34 cellular contexts compared by ENCODE assay signal in the genomic region with DNA sequence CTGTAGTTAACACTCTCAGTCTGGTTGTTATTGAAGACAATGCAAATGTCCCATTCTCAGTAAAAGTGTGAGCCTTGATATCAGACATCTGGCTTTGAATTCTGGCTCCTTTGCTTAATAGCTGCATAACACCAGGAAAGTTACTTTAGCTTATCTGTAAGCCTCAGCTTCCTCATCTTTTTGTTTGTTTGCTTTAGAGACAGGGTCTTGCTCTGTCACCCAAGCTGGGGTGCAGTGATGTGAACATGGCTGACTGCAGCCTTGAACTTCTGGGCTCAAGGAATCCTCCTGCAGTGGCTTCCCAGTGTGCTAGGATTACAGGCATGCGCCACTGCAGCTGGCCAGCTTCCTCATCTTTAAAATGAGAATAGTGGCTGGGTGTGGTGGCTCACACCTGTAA.
"Had no signal": no experiment of that assay in that cellular context is flagged by ENCODE, and none has a peak within 500 bp of the region (broad histone marks: within the 10 kb centered on the region; RNA-seq: fewer than 3 reads in every experiment).

No MANE protein-coding gene starts in this region.

- ATAC-seq: activated CD4-positive, alpha-beta T cell treated with anti-CD3 and anti-CD28 coated beads for 36 hours; activated CD8-positive, alpha-beta memory T cell treated with anti-CD3 and anti-CD28 coated beads, Interleukin-2, amount 10 ng/mL, durations not matched to agents 7 days and 5 days; activated CD8-positive, alpha-beta T cell treated with anti-CD3 and anti-CD28 coated beads, Interleukin-2, amount 10 ng/mL, durations not matched to agents 7 days and 5 days; activated naive CD4-positive, alpha-beta T cell treated with anti-CD3 and anti-CD28 coated beads, Interleukin-2, amount 50 U/mL, for 72 hours; foreskin keratinocyte; gastrocnemius medialis; heart right ventricle; T-cell had no signal

- DNase-seq: activated CD4-positive, alpha-beta memory T cell treated with anti-CD3 and anti-CD28 coated beads for 36 hours; activated CD4-positive, alpha-beta T cell treated with anti-CD3 and anti-CD28 coated beads for 36 hours; activated CD4-positive, alpha-beta T cell treated with anti-CD3 and anti-CD28 coated beads, Interleukin-2, amount 10 ng/mL, durations not matched to agents 24 days and 14 days; activated CD4-positive, CD25-positive, alpha-beta regulatory T cell; activated CD4-positive, CD25-positive, alpha-beta regulatory T cell treated with anti-CD3 and anti-CD28 coated beads, Interleukin-2, amount 50 U/mL, for 72 hours; activated CD8-positive, alpha-beta memory T cell treated with anti-CD3 and anti-CD28 coated beads, Interleukin-2, amount 10 ng/mL, durations not matched to agents 7 days and 5 days; activated CD8-positive, alpha-beta memory T cell treated with anti-CD3 and anti-CD28 coated beads, Interleukin-2, amount 50 U/mL, for 4 hours; activated CD8-positive, alpha-beta T cell treated with anti-CD3 and anti-CD28 coated beads, Interleukin-2, amount 10 ng/mL, durations not matched to agents 7 days and 5 days; activated gamma-delta T cell; activated naive CD4-positive, alpha-beta T cell; activated naive CD4-positive, alpha-beta T cell treated with anti-CD3 and anti-CD28 coated beads, Interleukin-2, amount 10 ng/mL, durations not matched to agents 7 days and 5 days; activated naive CD8-positive, alpha-beta T cell treated with anti-CD3 and anti-CD28 coated beads, Interleukin-2, amount 10 ng/mL, durations not matched to agents 7 days and 5 days; activated T-cell treated with anti-CD3 and anti-CD28 coated beads, Interleukin-2, amount 50 U/mL, for 1 hour; activated T-cell treated with anti-CD3 and anti-CD28 coated beads, Interleukin-2, amount 50 U/mL, for 48 hours; central memory CD4-positive, alpha-beta T cell; cerebellar nuclear complex; dorsolateral prefrontal cortex; effector memory CD4-positive, alpha-beta T cell; foreskin keratinocyte; gastrocnemius medialis; heart right ventricle; T-cell; T1000 had no signal

- H3K27ac Mint-ChIP-seq: activated CD4-positive, alpha-beta memory T cell treated with anti-CD3 and anti-CD28 coated beads for 36 hours; activated CD4-positive, alpha-beta T cell treated with anti-CD3 and anti-CD28 coated beads for 36 hours; activated CD4-positive, alpha-beta T cell treated with anti-CD3 and anti-CD28 coated beads, Interleukin-2, amount 10 ng/mL, durations not matched to agents 24 days and 14 days; activated CD8-positive, alpha-beta memory T cell treated with anti-CD3 and anti-CD28 coated beads, Interleukin-2, amount 10 ng/mL, durations not matched to agents 7 days and 5 days; activated CD8-positive, alpha-beta T cell treated with anti-CD3 and anti-CD28 coated beads, Interleukin-2, amount 10 ng/mL, durations not matched to agents 7 days and 5 days; activated naive CD4-positive, alpha-beta T cell treated with anti-CD3 and anti-CD28 coated beads, Interleukin-2, amount 10 ng/mL, durations not matched to agents 7 days and 5 days; activated naive CD4-positive, alpha-beta T cell treated with anti-CD3 and anti-CD28 coated beads, Interleukin-2, amount 50 U/mL, for 72 hours; activated naive CD8-positive, alpha-beta T cell treated with anti-CD3 and anti-CD28 coated beads, Interleukin-2, amount 10 ng/mL, durations not matched to agents 7 days and 5 days; brain; dendritic cell treated with granulocyte-macrophage colony-stimulating factor and Interleukin-4, amounts not matched to agents 40 ng/mL and 50 ng/mL, for 4 days; T-cell; T-helper 1 cell treated with Interleukin-12 subunit alpha and Interleukin-12 subunit beta and Interleukin-4 antibody, amounts not matched to agents 30 μg/mL and 1 μg/mL, for 36 hours; T-helper 2 cell treated with Interferon-gamma antibody and Interleukin-4, amounts not matched to agents 5 μg/mL and 100 μg/mL, for 36 hours had no signal

- H3K9me3 Mint-ChIP-seq: activated CD4-positive, alpha-beta memory T cell treated with anti-CD3 and anti-CD28 coated beads for 36 hours; activated CD4-positive, alpha-beta T cell treated with anti-CD3 and anti-CD28 coated beads, Interleukin-2, amount 10 ng/mL, durations not matched to agents 24 days and 14 days; activated naive CD4-positive, alpha-beta T cell treated with anti-CD3 and anti-CD28 coated beads, Interleukin-2, amount 10 ng/mL, durations not matched to agents 7 days and 5 days; activated naive CD4-positive, alpha-beta T cell treated with anti-CD3 and anti-CD28 coated beads, Interleukin-2, amount 50 U/mL, for 72 hours; activated naive CD8-positive, alpha-beta T cell treated with anti-CD3 and anti-CD28 coated beads, Interleukin-2, amount 10 ng/mL, durations not matched to agents 7 days and 5 days; dendritic cell treated with granulocyte-macrophage colony-stimulating factor and Interleukin-4, amounts not matched to agents 40 ng/mL and 50 ng/mL, for 4 days; T-cell; T-helper 1 cell treated with Interleukin-12 subunit alpha and Interleukin-12 subunit beta and Interleukin-4 antibody, amounts not matched to agents 30 μg/mL and 1 μg/mL, for 36 hours; T-helper 2 cell treated with Interferon-gamma antibody and Interleukin-4, amounts not matched to agents 5 μg/mL and 100 μg/mL, for 36 hours had no signal

- H3K79me2 ChIP-seq: hepatocyte had no signal

- H3K4me3 Mint-ChIP-seq: activated CD4-positive, alpha-beta memory T cell treated with anti-CD3 and anti-CD28 coated beads for 36 hours; activated CD4-positive, alpha-beta T cell treated with anti-CD3 and anti-CD28 coated beads for 36 hours; activated CD4-positive, alpha-beta T cell treated with anti-CD3 and anti-CD28 coated beads, Interleukin-2, amount 10 ng/mL, durations not matched to agents 24 days and 14 days; activated CD8-positive, alpha-beta memory T cell treated with anti-CD3 and anti-CD28 coated beads, Interleukin-2, amount 10 ng/mL, durations not matched to agents 7 days and 5 days; activated CD8-positive, alpha-beta T cell treated with anti-CD3 and anti-CD28 coated beads, Interleukin-2, amount 10 ng/mL, durations not matched to agents 7 days and 5 days; activated naive CD4-positive, alpha-beta T cell treated with anti-CD3 and anti-CD28 coated beads, Interleukin-2, amount 10 ng/mL, durations not matched to agents 7 days and 5 days; activated naive CD8-positive, alpha-beta T cell treated with anti-CD3 and anti-CD28 coated beads, Interleukin-2, amount 10 ng/mL, durations not matched to agents 7 days and 5 days; brain; dendritic cell treated with granulocyte-macrophage colony-stimulating factor and Interleukin-4, amounts not matched to agents 40 ng/mL and 50 ng/mL, for 4 days; T-cell; T-helper 1 cell treated with Interleukin-12 subunit alpha and Interleukin-12 subunit beta and Interleukin-4 antibody, amounts not matched to agents 30 μg/mL and 1 μg/mL, for 36 hours; T-helper 2 cell treated with Interferon-gamma antibody and Interleukin-4, amounts not matched to agents 5 μg/mL and 100 μg/mL, for 36 hours had no signal

- H3K27me3 ChIP-seq: ascending aorta, breast epithelium, cardiac muscle cell, dorsolateral prefrontal cortex, esophagus muscularis mucosa, foreskin keratinocyte, gastrocnemius medialis, heart right ventricle, hepatocyte had no signal

- H3K4me3 ChIP-seq: ascending aorta, breast epithelium, cardiac muscle cell, coronary artery, dorsolateral prefrontal cortex, esophagus muscularis mucosa, gastrocnemius medialis, heart right ventricle, hepatocyte had no signal

- H3K36me3 ChIP-seq: ascending aorta, breast epithelium, cardiac muscle cell, esophagus muscularis mucosa, gastrocnemius medialis, heart right ventricle had no signal

- H3K4me1 ChIP-seq: breast epithelium, esophagus muscularis mucosa, gastrocnemius medialis had no signal

- H3K36me3 Mint-ChIP-seq: activated CD4-positive, alpha-beta memory T cell treated with anti-CD3 and anti-CD28 coated beads for 36 hours; activated CD8-positive, alpha-beta memory T cell treated with anti-CD3 and anti-CD28 coated beads, Interleukin-2, amount 10 ng/mL, durations not matched to agents 7 days and 5 days; activated naive CD4-positive, alpha-beta T cell treated with anti-CD3 and anti-CD28 coated beads, Interleukin-2, amount 10 ng/mL, durations not matched to agents 7 days and 5 days; activated naive CD4-positive, alpha-beta T cell treated with anti-CD3 and anti-CD28 coated beads, Interleukin-2, amount 50 U/mL, for 72 hours; activated naive CD8-positive, alpha-beta T cell treated with anti-CD3 and anti-CD28 coated beads, Interleukin-2, amount 10 ng/mL, durations not matched to agents 7 days and 5 days had no signal

- H3K27ac ChIP-seq: ascending aorta, breast epithelium, cardiac muscle cell, coronary artery, dorsolateral prefrontal cortex, esophagus muscularis mucosa, foreskin keratinocyte, gastrocnemius medialis, heart right ventricle, hepatocyte had no signal

- H2AFZ ChIP-seq: hepatocyte had no signal

- H3K4me1 Mint-ChIP-seq: activated CD4-positive, alpha-beta T cell treated with anti-CD3 and anti-CD28 coated beads for 36 hours; activated CD4-positive, alpha-beta T cell treated with anti-CD3 and anti-CD28 coated beads, Interleukin-2, amount 10 ng/mL, durations not matched to agents 24 days and 14 days; activated CD8-positive, alpha-beta memory T cell treated with anti-CD3 and anti-CD28 coated beads, Interleukin-2, amount 10 ng/mL, durations not matched to agents 7 days and 5 days; activated naive CD4-positive, alpha-beta T cell treated with anti-CD3 and anti-CD28 coated beads, Interleukin-2, amount 10 ng/mL, durations not matched to agents 7 days and 5 days; activated naive CD8-positive, alpha-beta T cell treated with anti-CD3 and anti-CD28 coated beads, Interleukin-2, amount 10 ng/mL, durations not matched to agents 7 days and 5 days; brain; T-cell had no signal

- H3K4me2 ChIP-seq: hepatocyte had no signal

- H3K27me3 Mint-ChIP-seq: activated CD4-positive, alpha-beta memory T cell treated with anti-CD3 and anti-CD28 coated beads for 36 hours; activated CD4-positive, alpha-beta T cell treated with anti-CD3 and anti-CD28 coated beads for 36 hours; activated CD4-positive, alpha-beta T cell treated with anti-CD3 and anti-CD28 coated beads, Interleukin-2, amount 10 ng/mL, durations not matched to agents 24 days and 14 days; activated CD8-positive, alpha-beta memory T cell treated with anti-CD3 and anti-CD28 coated beads, Interleukin-2, amount 10 ng/mL, durations not matched to agents 7 days and 5 days; activated naive CD4-positive, alpha-beta T cell treated with anti-CD3 and anti-CD28 coated beads, Interleukin-2, amount 10 ng/mL, durations not matched to agents 7 days and 5 days; activated naive CD8-positive, alpha-beta T cell treated with anti-CD3 and anti-CD28 coated beads, Interleukin-2, amount 10 ng/mL, durations not matched to agents 7 days and 5 days; brain; dendritic cell treated with granulocyte-macrophage colony-stimulating factor and Interleukin-4, amounts not matched to agents 40 ng/mL and 50 ng/mL, for 4 days; T-cell had no signal

- H3K9me3 ChIP-seq: ascending aorta, breast epithelium, esophagus muscularis mucosa, gastrocnemius medialis, heart right ventricle had no signal
